In genomic region chr3:161540594-161540993, GRCh38 we compare ENCODE assay signal across 17 cellular contexts. TPM values are rescaled to one million over a fixed set of nuclear protein-coding genes. Genes with fewer than 3 reads are reported as not detected.
DNase-seq lines count a peak whose midpoint lies in the region; ATAC-seq and TF ChIP-seq lines count a peak whose summit lies in the region.
"Had no signal": no experiment of that assay in that cellular context is flagged by ENCODE, and none has a peak within 500 bp of the region (broad histone marks: within the 10 kb centered on the region; RNA-seq: fewer than 3 reads in every experiment).

No MANE protein-coding gene starts in this region.

- peak; percentile 11 for DNase-seq in OCI-M1 (lab: John Stamatoyannopoulos, UW)
- no peak for DNase-seq in NCI-H2029 (lab: John Stamatoyannopoulos, UW)
- DNase-seq in body of pancreas = no peak
- DNase-seq in activated CD4-positive, alpha-beta T cell treated with anti-CD3 and anti-CD28 coated beads, Interleukin-2, amount 10 ng/mL, durations not matched to agents 7 days and 5 days = no peak
- no peak for DNase-seq in GF-D8 (lab: John Stamatoyannopoulos, UW)
- DNase-seq: activated CD4-positive, alpha-beta T cell treated with anti-CD3 and anti-CD28 coated beads, Interleukin-2, amount 50 U/mL, for 48 hours; NCI-H1417 treated with DMSO at 0.1 percent for 48 hours had no signal

- H3K9me3 Mint-ChIP-seq in activated CD4-positive, alpha-beta T cell treated with anti-CD3 and anti-CD28 coated beads, Interleukin-2, amount 10 ng/mL, durations not matched to agents 7 days and 5 days = no peaks in the 10 kb centered on the region
- H3K9me3 Mint-ChIP-seq: activated T-helper 2 cell treated with anti-CD3 and anti-CD28 coated beads, Interferon-gamma antibody, Interleukin-2, Interleukin-4, amounts not matched to agents 10 μg/mL and 5 μg/mL and 100 μg/mL, durations not matched to agents 14 hours and 24 hours and 36 hours had no signal

- POLR2A ChIA-PET in activated CD4-positive, alpha-beta T cell treated with anti-CD3 and anti-CD28 coated beads, Interleukin-2, amount 10 ng/mL, durations not matched to agents 7 days and 5 days (lab: Charles Lee) = no interaction called here

- H3K36me3 Mint-ChIP-seq in activated CD4-positive, alpha-beta T cell treated with anti-CD3 and anti-CD28 coated beads, Interleukin-2, amount 10 ng/mL, durations not matched to agents 7 days and 5 days (ENCODE audit: low read depth) = no peaks in the 10 kb centered on the region
- H3K36me3 Mint-ChIP-seq: memory B cell had no signal

- H3K36me3 ChIP-seq in body of pancreas (replicated peaks in 1 of 2; ENCODE audit: insufficient read depth in 1 of 2, low read depth in 2 of 2) = no peaks in the 10 kb centered on the region

- no peaks in the 10 kb centered on the region for H3K4me1 Mint-ChIP-seq in activated CD4-positive, alpha-beta T cell treated with anti-CD3 and anti-CD28 coated beads, Interleukin-2, amount 10 ng/mL, durations not matched to agents 7 days and 5 days
- H3K4me1 Mint-ChIP-seq: memory B cell had no signal

- no peak for TF ChIP-seq POLR2A in body of pancreas (IDR thresholded peaks at IDR 0.05)

- no peaks in the 10 kb centered on the region for H3K27me3 ChIP-seq in body of pancreas

- WGBS in body of pancreas, 2 donors = 59 to 72% methylated on average over 1 of the region's 1 CpG

- no peaks in the 10 kb centered on the region for H3K9me3 ChIP-seq in body of pancreas

- H3K27ac Mint-ChIP-seq in activated CD4-positive, alpha-beta T cell treated with anti-CD3 and anti-CD28 coated beads, Interleukin-2, amount 10 ng/mL, durations not matched to agents 7 days and 5 days = no peak overlapping the region
- H3K27ac Mint-ChIP-seq: activated T-helper 2 cell treated with anti-CD3 and anti-CD28 coated beads, Interferon-gamma antibody, Interleukin-2, Interleukin-4, amounts not matched to agents 10 μg/mL and 5 μg/mL and 100 μg/mL, durations not matched to agents 14 hours and 24 hours and 36 hours; memory B cell had no signal

- H3K27me3 Mint-ChIP-seq in activated CD4-positive, alpha-beta T cell treated with anti-CD3 and anti-CD28 coated beads, Interleukin-2, amount 10 ng/mL, durations not matched to agents 7 days and 5 days = no peaks in the 10 kb centered on the region
- H3K27me3 Mint-ChIP-seq: memory B cell had no signal

- ATAC-seq in GM19023 (IDR thresholded peaks at IDR 0.05; ENCODE audit: unreplicated experiment) (peak; percentile 71), GM21528 (IDR thresholded peaks at IDR 0.05; ENCODE audit: low FRiP score, unreplicated experiment) (peak; percentile 82), HG03135 (IDR thresholded peaks at IDR 0.05; ENCODE audit: unreplicated experiment) (peak; percentile 73), body of pancreas (no peak)

- H3K4me1 ChIP-seq in body of pancreas = no peaks in the 10 kb centered on the region

- CTCF ChIA-PET in activated CD4-positive, alpha-beta T cell treated with anti-CD3 and anti-CD28 coated beads, Interleukin-2, amount 10 ng/mL, durations not matched to agents 7 days and 5 days (lab: Charles Lee) = interaction anchor here (0.7 kb wide), 1 partner anchor 9 kb away, joined by 3 read pairs; no protein-coding TSS in a partner anchor

- no peak overlapping the region for H3K27ac ChIP-seq in body of pancreas
- H3K27ac ChIP-seq: skin epidermis had no signal

- intact Hi-C loops in body of pancreas (cut with DNase I) = no loop called here

- TF ChIP-seq CTCF in body of pancreas (IDR thresholded peaks at IDR 0.05) = no peak

- H3K4me3 Mint-ChIP-seq in activated CD4-positive, alpha-beta T cell treated with anti-CD3 and anti-CD28 coated beads, Interleukin-2, amount 10 ng/mL, durations not matched to agents 7 days and 5 days = no peak overlapping the region
- H3K4me3 Mint-ChIP-seq: memory B cell had no signal

- no peak overlapping the region for H3K4me3 ChIP-seq in body of pancreas
- H3K4me3 ChIP-seq: skin epidermis had no signal

RNA-seq across cellular contexts. Expression of gene OTOL1, which starts 44.0 kb away (rescaled TPM):
- total RNA-seq in body of pancreas = not detected
- not detected for total RNA-seq in activated CD4-positive, alpha-beta T cell treated with anti-CD3 and anti-CD28 coated beads, Interleukin-2, amount 10 ng/mL, durations not matched to agents 7 days and 5 days
- total RNA-seq: activated T-helper 2 cell treated with anti-CD3 and anti-CD28 coated beads, Interferon-gamma antibody, Interleukin-2, Interleukin-4, amounts not matched to agents 10 μg/mL and 5 μg/mL and 100 μg/mL, durations not matched to agents 14 hours and 24 hours and 36 hours; dermis microvascular lymphatic vessel endothelial cell; fibroblast of lung; NCI-H460; T-helper 2 cell treated with Interferon-gamma antibody and Interleukin-4, amounts not matched to agents 100 ng/mL and 5 ng/mL, for 36 hours had no signal
